In genomic region chr10:122374246-122374858, GRCh38 we compare ENCODE assay signal across 1 cellular context.
A peak's percentile ranks its signal among the peaks of the same experiment; 100 is the strongest.
TF ChIP-seq lines count a peak whose summit lies in the region.

TSS of gene PLEKHA1 (plus strand) at chr10:122374708. CDS start at chr10:122393201, 18,493 bp downstream.

TF ChIP-seq in K562, 482 proteins besides CTCF, POLR2A, EP300 and RAD21 (continued from another document):
- TF ChIP-seq ZBTB40 (IDR thresholded peaks at IDR 0.05) (0 out of 2 replicates have a peak, but pooled peaks have one; percentile 22), ZBTB40 (CRISPR knock-in tag; IDR thresholded peaks at IDR 0.05) (no peak)
